1 cellular context compared by ENCODE assay signal in the genomic region with DNA sequence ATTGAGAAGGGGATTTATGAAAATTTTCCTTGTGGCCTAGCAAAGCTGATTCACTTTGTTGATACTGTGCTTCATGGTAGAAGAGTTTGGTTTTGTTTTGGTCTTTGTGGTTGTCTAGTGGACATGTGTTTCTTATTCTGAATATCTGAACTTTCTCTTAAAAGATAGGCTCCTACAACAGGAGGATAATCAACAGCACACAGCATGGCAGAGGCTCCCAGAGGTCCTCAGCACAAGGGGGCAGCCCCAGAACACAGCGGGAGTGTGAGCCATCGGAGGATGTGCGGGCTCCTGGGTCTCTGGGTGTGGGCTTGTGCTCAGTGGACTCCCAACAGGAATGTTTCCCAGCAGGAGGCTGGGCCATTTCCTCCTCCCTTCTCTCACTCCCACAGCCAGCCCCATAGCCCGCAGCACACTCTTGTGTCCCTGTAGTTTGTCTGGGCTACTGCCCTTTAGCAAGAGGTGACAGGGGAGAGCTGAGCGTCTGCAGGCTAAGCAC.
TF ChIP-seq lines count a peak whose summit lies in the region.

No MANE protein-coding gene starts in this region.

TF ChIP-seq in SK-N-SH, 30 proteins besides CTCF, POLR2A, EP300 and RAD21 (continued from another document):
- TF ChIP-seq USF1 (IDR thresholded peaks at IDR 0.05; ENCODE audit: borderline replicate concordance, low read depth) = no peak
- no peak; the same call in 1 of the 2 replicates for TF ChIP-seq FOSL2 (IDR thresholded peaks at IDR 0.05; ENCODE audit: borderline replicate concordance, low read depth)
- TF ChIP-seq POLR2AphosphoS5 (IDR thresholded peaks at IDR 0.05; ENCODE audit: low read depth, low read length) = no peak; the same call in none of the 2 replicates
- no peak for TF ChIP-seq IRF3 (IDR thresholded peaks at IDR 0.05; ENCODE audit: low read depth, low read length)
- TF ChIP-seq MAX (IDR thresholded peaks at IDR 0.05; ENCODE audit: low read depth) = peak; percentile 62
- no peak for TF ChIP-seq USF2 (IDR thresholded peaks at IDR 0.05; ENCODE audit: borderline replicate concordance, low read depth, low read length)
- no peak for TF ChIP-seq FOXM1 (IDR thresholded peaks at IDR 0.05; ENCODE audit: low read depth)
- peak; percentile 51 for TF ChIP-seq SMC3 (IDR thresholded peaks at IDR 0.05; ENCODE audit: low read depth, low read length)
- peak; percentile 83 for TF ChIP-seq MXI1 (IDR thresholded peaks at IDR 0.05; ENCODE audit: low read depth, low read length)
- TF ChIP-seq TAF1 (IDR thresholded peaks at IDR 0.05; ENCODE audit: borderline replicate concordance, low read depth, low read length) = no peak; the same call in 1 of the 2 replicates
- TF ChIP-seq NRF1 (IDR thresholded peaks at IDR 0.05; ENCODE audit: low read depth, low read length) = no peak
- no peak for TF ChIP-seq RXRA (IDR thresholded peaks at IDR 0.05; ENCODE audit: borderline replicate concordance, low read depth)
- no peak for TF ChIP-seq GABPA (IDR thresholded peaks at IDR 0.05; ENCODE audit: low read depth)
- TF ChIP-seq PBX3 (IDR thresholded peaks at IDR 0.05) = peak; percentile 61
- no peak for TF ChIP-seq EZH2phosphoT487 (IDR thresholded peaks at IDR 0.05; ENCODE audit: borderline replicate concordance, low read depth)
- no peak; the same call in 1 of the 2 replicates for TF ChIP-seq YY1 (IDR thresholded peaks at IDR 0.05; ENCODE audit: low read depth)
- TF ChIP-seq TEAD4 (IDR thresholded peaks at IDR 0.05; ENCODE audit: borderline replicate concordance, insufficient read depth) = 0 out of 2 replicates have a peak, but pooled peaks have one; percentile 25
- no peak for TF ChIP-seq JUND (IDR thresholded peaks at IDR 0.05)
- no peak for TF ChIP-seq NFIC (IDR thresholded peaks at IDR 0.05; ENCODE audit: borderline replicate concordance)
- TF ChIP-seq SIN3A (IDR thresholded peaks at IDR 0.05; ENCODE audit: borderline replicate concordance, low read depth, low read length) = 0 out of 2 replicates have a peak, but pooled peaks have one; percentile 28
